22 cellular contexts compared by ENCODE assay signal in the genomic region with DNA sequence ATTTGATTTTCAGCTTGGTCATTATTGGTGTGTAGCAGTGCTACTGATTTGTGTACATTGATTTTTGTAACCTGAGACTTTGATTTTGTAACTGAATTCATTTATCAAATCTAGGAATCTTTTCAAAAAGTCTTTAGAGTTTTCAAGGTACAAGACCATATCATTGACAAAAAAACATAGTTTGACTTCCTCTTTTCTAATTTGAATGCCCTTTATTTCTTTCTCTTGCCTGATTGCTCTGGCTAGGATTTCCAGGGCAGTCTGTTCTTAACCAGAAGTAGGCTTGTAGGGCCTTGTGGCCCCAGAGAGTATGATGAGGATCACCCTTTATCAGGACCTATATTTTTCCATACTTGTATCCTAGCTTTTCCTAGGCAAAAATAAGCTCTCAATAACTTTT.
DNase-seq lines count a peak whose midpoint lies in the region; ATAC-seq and TF ChIP-seq lines count a peak whose summit lies in the region.
"Had no signal": no experiment of that assay in that cellular context is flagged by ENCODE, and none has a peak within 500 bp of the region (broad histone marks: within the 10 kb centered on the region; RNA-seq: fewer than 3 reads in every experiment).

No MANE protein-coding gene starts in this region.

- H3K36me3 ChIP-seq in cardiac muscle cell (no peaks in the 10 kb centered on the region), heart right ventricle (no peaks in the 10 kb centered on the region), OCI-LY7 (ENCODE audit: insufficient read depth, low read length) (no peaks in the 10 kb centered on the region), iPS-20b (ENCODE audit: insufficient read depth, low read depth, low read length) (no peaks in the 10 kb centered on the region), suprapubic skin (no peaks in the 10 kb centered on the region)
- H3K36me3 ChIP-seq: BE2C; BLaER1 treated with 17β-estradiol and CSF1 and Interleukin-3, amounts not matched to agents 10 nM and 100 nM had no signal

- H3K9me3 ChIP-seq in cardiac muscle cell (ENCODE audit: low read depth) = no peaks in the 10 kb centered on the region
- H3K9me3 ChIP-seq in heart right ventricle = peaks cover 0 to 6% (median 0%) of the 10 kb centered on the region in 11 donors
- no peaks in the 10 kb centered on the region for H3K9me3 ChIP-seq in OCI-LY7 (ENCODE audit: low read length)
- peaks cover 5% of the 10 kb centered on the region; the same call in 1 of the 2 replicates for H3K9me3 ChIP-seq in iPS-20b (ENCODE audit: insufficient read depth, low read depth, low read length)
- H3K9me3 ChIP-seq in suprapubic skin = no peaks in the 10 kb centered on the region
- H3K9me3 ChIP-seq: A549, BE2C had no signal

- no TSS peak for BruUV-seq in OCI-LY7 (replicated peaks; lab: Mats Ljungman, UMichigan)

- H3K27me3 ChIP-seq in cardiac muscle cell (no peaks in the 10 kb centered on the region), heart right ventricle (no peaks in the 10 kb centered on the region), iPS-20b (ENCODE audit: insufficient read depth, low read length) (no peaks in the 10 kb centered on the region), suprapubic skin (no peaks in the 10 kb centered on the region)
- H3K27me3 ChIP-seq: BE2C; BLaER1 treated with 17β-estradiol and CSF1 and Interleukin-3, amounts not matched to agents 10 nM and 100 nM had no signal

- no peak overlapping the region for H3K4me3 ChIP-seq in cardiac muscle cell
- H3K4me3 ChIP-seq in heart right ventricle = no peak overlapping the region
- H3K4me3 ChIP-seq in OCI-LY7 (ENCODE audit: low read depth, low read length, poor library complexity, severe bottlenecking) = no peak overlapping the region
- H3K4me3 ChIP-seq in iPS-20b (ENCODE audit: low read length) = no peak overlapping the region
- H3K4me3 ChIP-seq in suprapubic skin = no peak overlapping the region
- H3K4me3 ChIP-seq: A549; BLaER1 treated with 17β-estradiol and CSF1 and Interleukin-3, amounts not matched to agents 10 nM and 100 nM; GM23248 had no signal

- POLR2A ChIA-PET in OCI-LY7 (lab: Charles Lee) = no interaction called here

- H3K9ac ChIP-seq in iPS-20b (ENCODE audit: low read depth, low read length) = no peak overlapping the region
- H3K9ac ChIP-seq: BLaER1 treated with 17β-estradiol and CSF1 and Interleukin-3, amounts not matched to agents 10 nM and 100 nM; GM23248 had no signal

- DNase-seq in cardiac muscle cell (ENCODE audit: low read depth in 1 of 2, low spot score in 1 of 2) (no peak), heart right ventricle (no peak), OCI-LY7 (ENCODE audit: low spot score) (peak; percentile 4), GM10266 (ENCODE audit: extremely low spot score) (no peak), suprapubic skin (ENCODE audit: low spot score in 2 of 2) (no peak), foreskin melanocyte (no peak)
- DNase-seq: 8988T; ACHN; AML-193; BE2C; CD4-positive, alpha-beta T cell; CD8-positive, alpha-beta memory T cell; DMS 273 treated with DMSO at 0.1 percent for 48 hours; DMS79; EL; GDM1; GM23248; H9 had no signal

- no peak overlapping the region for H3K4me2 ChIP-seq in OCI-LY7 (ENCODE audit: low read length)
- H3K4me2 ChIP-seq: A549; BLaER1 treated with 17β-estradiol and CSF1 and Interleukin-3, amounts not matched to agents 10 nM and 100 nM had no signal

- TF ChIP-seq CTCF in cardiac muscle cell (IDR thresholded peaks at IDR 0.05; ENCODE audit: low read depth, low read length) (no peak), heart right ventricle (IDR thresholded peaks at IDR 0.05) (no peak), OCI-LY7 (conservative IDR thresholded peaks at IDR 0.05; ENCODE audit: low read length) (no peak), GM10266 (IDR thresholded peaks at IDR 0.05; ENCODE audit: control insufficient read depth, insufficient read depth, low read depth, missing control alignments) (no peak), suprapubic skin (IDR thresholded peaks at IDR 0.05) (no peak)

- no peaks in the 10 kb centered on the region for H4K20me1 ChIP-seq in OCI-LY7 (ENCODE audit: insufficient read depth, low read length)
- H4K20me1 ChIP-seq: BLaER1 treated with 17β-estradiol and CSF1 and Interleukin-3, amounts not matched to agents 10 nM and 100 nM had no signal

- no peak for ATAC-seq in heart right ventricle
- ATAC-seq: A549, HCT116 had no signal

- no peak for TF ChIP-seq EP300 in suprapubic skin (IDR thresholded peaks at IDR 0.05)

- H3K9me2 ChIP-seq in OCI-LY7 (ENCODE audit: insufficient read depth, low read length) = no peaks in the 10 kb centered on the region

- TF ChIP-seq POLR2A in suprapubic skin (IDR thresholded peaks at IDR 0.05) = no peak

- H3K4me1 ChIP-seq in cardiac muscle cell (ENCODE audit: low read depth) (peaks cover 15% of the 10 kb centered on the region), heart right ventricle (peaks cover 0 to 7% (median 0%) of the 10 kb centered on the region in 9 donors), OCI-LY7 (ENCODE audit: insufficient read depth, low read length, poor library complexity, severe bottlenecking) (peaks cover 4% of the 10 kb centered on the region), iPS-20b (ENCODE audit: insufficient read depth, low read length) (peaks cover 28% of the 10 kb centered on the region), suprapubic skin (no peaks in the 10 kb centered on the region)
- H3K4me1 ChIP-seq: A549; BE2C; BLaER1 treated with 17β-estradiol and CSF1 and Interleukin-3, amounts not matched to agents 10 nM and 100 nM had no signal

- H3K27ac ChIP-seq in cardiac muscle cell = peak overlapping the region; percentile 81
- no peak overlapping the region for H3K27ac ChIP-seq in heart right ventricle
- H3K27ac ChIP-seq in OCI-LY7 (ENCODE audit: low read depth, low read length, poor library complexity, severe bottlenecking) = no peak overlapping the region
- H3K27ac ChIP-seq in iPS-20b (ENCODE audit: low read length) = peak overlapping the region; percentile 17
- no peak overlapping the region for H3K27ac ChIP-seq in suprapubic skin
- H3K27ac ChIP-seq: A549; BLaER1 treated with 17β-estradiol and CSF1 and Interleukin-3, amounts not matched to agents 10 nM and 100 nM; GM23248 had no signal

- H3K79me2 ChIP-seq in OCI-LY7 (ENCODE audit: insufficient read depth, low read depth, low read length) = no peaks in the 10 kb centered on the region

- no peak overlapping the region for H2AFZ ChIP-seq in OCI-LY7 (ENCODE audit: low read length)
- H2AFZ ChIP-seq: GM23248 had no signal

- CTCF ChIA-PET in OCI-LY7 (lab: Charles Lee; ENCODE audit: unreplicated experiment) = interaction anchor here (0.6 kb wide), 1 partner anchor 123 kb away, joined by 7 read pairs; no protein-coding TSS in a partner anchor

- intact Hi-C loops in heart right ventricle (cut with DNase I) (loop anchor here in 8 of 10 donors (5.0 to 10.0 kb wide), 6 partner anchors 175 to 575 kb away; a partner anchor contains a TSS), OCI-LY7 (cut with micrococcal nuclease; ENCODE audit: unreplicated experiment) (loop anchor here (5.0 kb wide), 3 partner anchors 277 to 572 kb away; a partner anchor contains a TSS)

Comparison
In these comparisons a context has a peak if more than half of its experiments do, and no peak if none do; other contexts are left out.
1. H3K27ac ChIP-seq: peak in cardiac muscle cell (single experiment) and iPS-20b (single experiment); none in heart right ventricle (0 of 10), OCI-LY7 (single experiment) and suprapubic skin (single experiment).